Comparison of ENCODE assay signal across 1 cellular context in genomic region chr19:645912-646797, GRCh38.
A peak's percentile ranks its signal among the peaks of the same experiment; 100 is the strongest.
TF ChIP-seq lines count a peak whose summit lies in the region.

No MANE protein-coding gene starts in this region.

TF ChIP-seq in H1, 55 proteins besides CTCF, POLR2A, EP300 and RAD21:
- TF ChIP-seq EGR1 (IDR thresholded peaks at IDR 0.05; ENCODE audit: borderline replicate concordance, low read depth, low read length) (0 out of 2 replicates have a peak, but pooled peaks have one; percentile 32), RXRA (IDR thresholded peaks at IDR 0.05; ENCODE audit: insufficient read depth, low read depth, low read length) (no peak)
